31 cellular contexts compared by ENCODE assay signal in genomic region chr19:30322641-30323320, GRCh38. TPM values are rescaled to one million over a fixed set of nuclear protein-coding genes. Genes with fewer than 3 reads are reported as not detected.
"Had no signal": no experiment of that assay in that cellular context is flagged by ENCODE, and none has a peak within 500 bp of the region (broad histone marks: within the 10 kb centered on the region; RNA-seq: fewer than 3 reads in every experiment).

No MANE protein-coding gene starts in this region.

- H3K4me3 Mint-ChIP-seq: activated CD8-positive, alpha-beta T cell treated with anti-CD3 and anti-CD28 coated beads for 36 hours; activated naive CD8-positive, alpha-beta T cell; activated T-cell treated with anti-CD3 and anti-CD28 coated beads, Interleukin-2, amount 50 U/mL, for 4 hours; activated T-helper 17 cell treated with anti-CD3 and anti-CD28 coated beads, Interleukin-2, amount 50 U/mL, for 72 hours; T-helper 17 cell; T-helper 2 cell treated with Interferon-gamma antibody and Interleukin-4, amounts not matched to agents 5 μg/mL and 100 μg/mL, for 36 hours; WTC11 had no signal

- H3K27ac ChIP-seq: brain microvascular endothelial cell, esophagus muscularis mucosa, foreskin keratinocyte, gastrocnemius medialis, heart left ventricle, VCaP had no signal

- H3K27ac Mint-ChIP-seq: activated CD8-positive, alpha-beta T cell treated with anti-CD3 and anti-CD28 coated beads for 36 hours; activated naive CD8-positive, alpha-beta T cell; activated T-helper 17 cell treated with anti-CD3 and anti-CD28 coated beads, Interleukin-2, amount 50 U/mL, for 72 hours; T-helper 17 cell; T-helper 2 cell treated with Interferon-gamma antibody and Interleukin-4, amounts not matched to agents 5 μg/mL and 100 μg/mL, for 36 hours; WTC11 had no signal

- H3K9me3 Mint-ChIP-seq: T-helper 2 cell treated with Interferon-gamma antibody and Interleukin-4, amounts not matched to agents 5 μg/mL and 100 μg/mL, for 36 hours had no signal

- H3K36me3 ChIP-seq: brain microvascular endothelial cell, esophagus muscularis mucosa, gastrocnemius medialis, heart left ventricle had no signal

- H3K4me3 ChIP-seq: esophagus muscularis mucosa, gastrocnemius medialis, heart left ventricle had no signal

- H3K9me3 ChIP-seq: esophagus muscularis mucosa, gastrocnemius medialis, heart left ventricle had no signal

- ATAC-seq: activated CD8-positive, alpha-beta T cell treated with anti-CD3 and anti-CD28 coated beads for 36 hours; activated T-cell treated with anti-CD3 and anti-CD28 coated beads, Interleukin-2, amount 50 U/mL, for 4 hours; activated T-helper 17 cell treated with anti-CD3 and anti-CD28 coated beads, Interleukin-2, amount 50 U/mL, for 72 hours; foreskin keratinocyte; gastrocnemius medialis; heart left ventricle; T-helper 17 cell; WTC11 had no signal

- H3K4me1 ChIP-seq: esophagus muscularis mucosa, foreskin keratinocyte had no signal

- H3K36me3 Mint-ChIP-seq: activated naive CD8-positive, alpha-beta T cell; WTC11 had no signal

- H3K4me1 Mint-ChIP-seq: activated T-helper 17 cell treated with anti-CD3 and anti-CD28 coated beads, Interleukin-2, amount 50 U/mL, for 72 hours; T-helper 17 cell had no signal

- DNase-seq: activated CD4-positive, alpha-beta T cell treated with anti-CD3 and anti-CD28 coated beads for 48 hours; activated CD4-positive, alpha-beta T cell treated with anti-CD3 and anti-CD28 coated beads, Interleukin-2, amount 50 U/mL, for 1 hour; activated CD4-positive, alpha-beta T cell treated with anti-CD3 and anti-CD28 coated beads, Interleukin-2, amount 50 U/mL, for 48 hours; activated CD8-positive, alpha-beta memory T cell treated with anti-CD3 and anti-CD28 coated beads for 24 hours; activated CD8-positive, alpha-beta T cell treated with anti-CD3 and anti-CD28 coated beads for 36 hours; activated effector memory CD4-positive, alpha-beta T cell treated with Interleukin-2 at 50 U/mL for 16 hours; activated gamma-delta T cell treated with Interleukin-2 at 50 U/mL for 16 hours; activated naive CD4-positive, alpha-beta T cell treated with anti-CD3 and anti-CD28 coated beads, Interleukin-2, amount 50 U/mL, for 16 hours; activated naive CD4-positive, alpha-beta T cell treated with Interleukin-2 at 50 U/mL for 16 hours; activated T-cell treated with anti-CD3 and anti-CD28 coated beads, Interleukin-2, amount 50 U/mL, for 4 hours; amniotic stem cell; anterior cingulate cortex; brain microvascular endothelial cell; effector CD8-positive, alpha-beta T cell; erythroblast; foreskin keratinocyte; gastrocnemius medialis; glutamatergic neuron; heart left ventricle; T-helper 1 cell; T-helper 17 cell; T1000 had no signal

- H3K27me3 Mint-ChIP-seq: activated naive CD8-positive, alpha-beta T cell; T-helper 17 cell had no signal

- H3K27me3 ChIP-seq: brain microvascular endothelial cell, foreskin keratinocyte, gastrocnemius medialis, heart left ventricle had no signal

RNA-seq across cellular contexts. Expression of gene ZNF536, which starts 49.4 kb away (rescaled TPM):
- total RNA-seq: activated CD8-positive, alpha-beta T cell treated with anti-CD3 and anti-CD28 coated beads for 36 hours; activated T-cell treated with anti-CD3 and anti-CD28 coated beads, Interleukin-2, amount 50 U/mL, for 4 hours; activated T-helper 17 cell treated with anti-CD3 and anti-CD28 coated beads, Interleukin-2, amount 50 U/mL, for 72 hours; bronchial epithelial cell; chondrocyte; dermis microvascular lymphatic vessel endothelial cell; foreskin keratinocyte; T-helper 17 cell had no signal
- polyA plus RNA-seq: foreskin keratinocyte had no signal
